9 cellular contexts compared by ENCODE assay signal in the genomic region with DNA sequence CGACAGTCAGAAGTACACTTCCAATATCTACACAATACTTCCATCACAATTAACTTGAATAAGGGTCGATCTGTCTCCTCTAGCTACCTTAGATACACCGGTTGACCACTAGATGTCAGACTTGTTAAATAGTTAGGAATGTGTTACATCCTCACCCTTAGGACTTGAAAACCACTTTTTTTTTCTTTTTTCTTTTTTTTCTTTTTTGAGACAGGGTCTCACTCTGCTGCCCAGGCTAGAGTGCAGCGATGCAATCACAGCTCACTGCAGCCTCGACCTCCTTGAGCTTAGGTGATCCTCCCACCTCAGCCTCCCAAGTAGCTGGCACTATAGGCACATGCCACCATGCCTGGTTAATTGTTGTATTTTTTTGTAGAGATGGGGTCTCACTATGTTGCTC.
DNase-seq lines count a peak whose midpoint lies in the region; ATAC-seq and TF ChIP-seq lines count a peak whose summit lies in the region.
"Had no signal": no experiment of that assay in that cellular context is flagged by ENCODE, and none has a peak within 500 bp of the region (broad histone marks: within the 10 kb centered on the region; RNA-seq: fewer than 3 reads in every experiment).

No MANE protein-coding gene starts in this region.

- no peaks in the 10 kb centered on the region for H3K27me3 ChIP-seq in WERI-Rb-1 (ENCODE audit: insufficient read depth, low read depth, severe bottlenecking)

- H3K36me3 ChIP-seq in WERI-Rb-1: no peaks in the 10 kb centered on the region

- DNase-seq in AG10803 (ENCODE audit: low read depth) (peak; percentile 71), NCI-H1694 (lab: John Stamatoyannopoulos, UW) (peak; percentile 79), WERI-Rb-1 (no peak), hepatic stellate cell (ENCODE audit: low spot score) (peak; percentile 69)
- no peak for DNase-seq in stimulated activated naive CD8-positive, alpha-beta T cell treated with anti-CD3 and anti-CD28 coated beads, Interleukin-15, Interleukin-2, amounts not matched to agents 100 U/mL and 50 U/mL, for 24 hours

- H3K27ac ChIP-seq in WERI-Rb-1: no peak overlapping the region

- peaks cover 2% of the 10 kb centered on the region for H3K9me3 ChIP-seq in WERI-Rb-1 (ENCODE audit: severe bottlenecking)

- peak; percentile 78 for ATAC-seq in GM18520 (IDR thresholded peaks at IDR 0.05; ENCODE audit: unreplicated experiment)
- peak; percentile 81 for ATAC-seq in HG02970 (IDR thresholded peaks at IDR 0.05; ENCODE audit: low FRiP score, unreplicated experiment)
- ATAC-seq in stimulated activated naive CD8-positive, alpha-beta T cell treated with anti-CD3 and anti-CD28 coated beads, Interleukin-15, Interleukin-2, amounts not matched to agents 100 U/mL and 50 U/mL, for 24 hours: peak; percentile 43
- ATAC-seq in HG02571 (IDR thresholded peaks at IDR 0.05; ENCODE audit: unreplicated experiment): no peak

- no peak overlapping the region for H3K4me3 ChIP-seq in AG10803 (ENCODE audit: low read length)
- no peak overlapping the region for H3K4me3 ChIP-seq in WERI-Rb-1 (ENCODE audit: low read depth, low read length)
- H3K4me3 ChIP-seq: lung had no signal

- TF ChIP-seq CTCF in AG10803 (conservative IDR thresholded peaks at IDR 0.05; ENCODE audit: low read length) (peak; percentile 77), WERI-Rb-1 (IDR thresholded peaks at IDR 0.05; ENCODE audit: low read depth, low read length) (peak; percentile 66)

Comparison
In these comparisons a context has a peak if more than half of its experiments do, and no peak if none do; other contexts are left out.
1. DNase-seq: peak in AG10803 (single experiment), NCI-H1694 (single experiment) and hepatic stellate cell (single experiment); none in WERI-Rb-1 (single experiment) and stimulated activated naive CD8-positive, alpha-beta T cell treated with anti-CD3 and anti-CD28 coated beads, Interleukin-15, Interleukin-2, amounts not matched to agents 100 U/mL and 50 U/mL, for 24 hours (single experiment).